Comparison of ENCODE assay signal across 1 cellular context in genomic region chr16:13909872-13910303, GRCh38.
TF ChIP-seq lines count a peak whose summit lies in the region.

No MANE protein-coding gene starts in this region.

TF ChIP-seq in HepG2, 621 proteins besides CTCF, POLR2A, EP300 and RAD21 (continued from another document and continues in another):
- TF ChIP-seq HNF1B (CRISPR knock-in tag; IDR thresholded peaks at IDR 0.05) (peak; percentile 13; the same call in 1 of the 2 replicates), ZNF510 (CRISPR knock-in tag; IDR thresholded peaks at IDR 0.05; ENCODE audit: low read depth) (no peak), YEATS2 (CRISPR knock-in tag; IDR thresholded peaks at IDR 0.05; ENCODE audit: borderline replicate concordance) (peak; percentile 17; the same call in 1 of the 2 replicates), HIC2 (CRISPR knock-in tag; IDR thresholded peaks at IDR 0.05; ENCODE audit: low read depth) (peak; percentile 91; the same call in 1 of the 2 replicates), ARID3A (IDR thresholded peaks at IDR 0.05; ENCODE audit: low read depth, low read length) (peak; percentile 41), IKZF4 (CRISPR knock-in tag; IDR thresholded peaks at IDR 0.05; ENCODE audit: borderline replicate concordance, low read depth, not compliant biosample characterization) (no peak), FOSL2 (CRISPR knock-in tag; IDR thresholded peaks at IDR 0.05) (peak; percentile 79), TEAD3 (CRISPR knock-in tag; optimal IDR thresholded peaks at IDR 0.05; ENCODE audit: borderline replicate concordance) (peak; percentile 80), DRAP1 (CRISPR knock-in tag; IDR thresholded peaks at IDR 0.05) (no peak), MED13 (CRISPR knock-in tag; IDR thresholded peaks at IDR 0.05) (no peak), RXRB (CRISPR knock-in tag; IDR thresholded peaks at IDR 0.05; ENCODE audit: borderline replicate concordance) (peak; percentile 47; the same call in 1 of the 2 replicates), HNF4A (CRISPR knock-in tag; IDR thresholded peaks at IDR 0.05) (peak; percentile 67), FOSL1 (CRISPR knock-in tag; IDR thresholded peaks at IDR 0.05; ENCODE audit: borderline replicate concordance) (peak; percentile 40; the same call in 1 of the 2 replicates), ZNF792 (CRISPR knock-in tag; IDR thresholded peaks at IDR 0.05) (peak; percentile 30; the same call in 1 of the 2 replicates), TFE3 (CRISPR knock-in tag; IDR thresholded peaks at IDR 0.05) (0 out of 2 replicates have a peak, but pooled peaks have one; percentile 43), ZNF574 (CRISPR knock-in tag; IDR thresholded peaks at IDR 0.05) (no peak), GATAD2A (CRISPR knock-in tag; IDR thresholded peaks at IDR 0.05) (peak; percentile 55; the same call in 1 of the 2 replicates), ZNF775 (CRISPR knock-in tag; IDR thresholded peaks at IDR 0.05; ENCODE audit: borderline replicate concordance) (no peak), TFDP2 (CRISPR knock-in tag; IDR thresholded peaks at IDR 0.05) (0 out of 2 replicates have a peak, but pooled peaks have one; percentile 7), NBN (conservative IDR thresholded peaks at IDR 0.05) (no peak), TEAD2 (CRISPR knock-in tag; IDR thresholded peaks at IDR 0.05) (no peak), ZNF800 (CRISPR knock-in tag; IDR thresholded peaks at IDR 0.05) (0 out of 2 replicates have a peak, but pooled peaks have one; percentile 17), JUN (CRISPR knock-in tag; IDR thresholded peaks at IDR 0.05) (peak; percentile 75; the same call in 1 of the 2 replicates), GLI4 (CRISPR knock-in tag; IDR thresholded peaks at IDR 0.05; ENCODE audit: borderline replicate concordance) (no peak), ZNF569 (CRISPR knock-in tag; IDR thresholded peaks at IDR 0.05; ENCODE audit: borderline replicate concordance) (no peak), HOXA3 (CRISPR knock-in tag; IDR thresholded peaks at IDR 0.05) (peak; percentile 26; the same call in 1 of the 2 replicates), KAT8 (CRISPR knock-in tag; IDR thresholded peaks at IDR 0.05) (peak; percentile 17; the same call in 1 of the 2 replicates), MEIS2 (CRISPR knock-in tag; IDR thresholded peaks at IDR 0.05) (peak; percentile 39; the same call in 1 of the 2 replicates), DNMT1 (CRISPR knock-in tag; IDR thresholded peaks at IDR 0.05) (no peak), RFX3 (CRISPR knock-in tag; IDR thresholded peaks at IDR 0.05) (no peak), E2F5 (CRISPR knock-in tag; conservative IDR thresholded peaks at IDR 0.05) (no peak), DPF2 (CRISPR knock-in tag; IDR thresholded peaks at IDR 0.05; ENCODE audit: borderline replicate concordance, low read depth) (peak; percentile 64; the same call in 1 of the 2 replicates), HMGXB4 (CRISPR knock-in tag; IDR thresholded peaks at IDR 0.05; ENCODE audit: borderline replicate concordance in 1 of 2, low read depth in 1 of 2) (peak in 1 of 2 experiments; percentile 51; a peak in 1 of 4 replicates), ZBTB20 (CRISPR knock-in tag; IDR thresholded peaks at IDR 0.05; ENCODE audit: borderline replicate concordance, low read depth) (no peak), KMT2B (CRISPR knock-in tag; IDR thresholded peaks at IDR 0.05) (no peak), ZNF564 (CRISPR knock-in tag; IDR thresholded peaks at IDR 0.05) (no peak), FOXA1 (IDR thresholded peaks at IDR 0.05) (no peak), FOXA1 (CRISPR knock-in tag; IDR thresholded peaks at IDR 0.05) (peak; percentile 71), CEBPZ (IDR thresholded peaks at IDR 0.05; ENCODE audit: low read length) (no peak), CREM (IDR thresholded peaks at IDR 0.05) (0 out of 2 replicates have a peak, but pooled peaks have one; percentile 25), CREM (CRISPR knock-in tag; IDR thresholded peaks at IDR 0.05) (no peak), ZSCAN22 (CRISPR knock-in tag; IDR thresholded peaks at IDR 0.05) (no peak)
